16 cellular contexts compared by ENCODE assay signal in genomic region chr11:29634248-29634647, GRCh38.
DNase-seq lines count a peak whose midpoint lies in the region; ATAC-seq and TF ChIP-seq lines count a peak whose summit lies in the region.
"Had no signal": no experiment of that assay in that cellular context is flagged by ENCODE, and none has a peak within 500 bp of the region (broad histone marks: within the 10 kb centered on the region; RNA-seq: fewer than 3 reads in every experiment).

No MANE protein-coding gene starts in this region.

- no peak overlapping the region for H2AFZ ChIP-seq in GM23338
- no peak overlapping the region for H2AFZ ChIP-seq in PC-3 (ENCODE audit: low read length)
- no peak overlapping the region for H2AFZ ChIP-seq in osteoblast (ENCODE audit: low read length)
- no peak overlapping the region for H2AFZ ChIP-seq in Karpas-422 (ENCODE audit: low read length)

- H3K27ac Mint-ChIP-seq in GM23338 (no peak overlapping the region), endodermal cell (no peak overlapping the region)
- H3K27ac Mint-ChIP-seq: activated CD4-positive, alpha-beta T cell treated with anti-CD3 and anti-CD28 coated beads for 36 hours; T-helper 17 cell had no signal

- H3K27me3 ChIP-seq in GM23338 (ENCODE audit: insufficient read depth) (no peaks in the 10 kb centered on the region), PC-3 (ENCODE audit: low read length) (no peaks in the 10 kb centered on the region), endodermal cell (ENCODE audit: control insufficient read depth, insufficient read depth, low read length, poor library complexity, severe bottlenecking) (no peaks in the 10 kb centered on the region), osteoblast (ENCODE audit: insufficient read depth, low read length) (no peaks in the 10 kb centered on the region), Karpas-422 (ENCODE audit: low read length) (no peaks in the 10 kb centered on the region)

- H4K20me1 ChIP-seq in GM23338 (replicated peaks; ENCODE audit: insufficient read depth): no peaks in the 10 kb centered on the region
- no peaks in the 10 kb centered on the region for H4K20me1 ChIP-seq in PC-3 (ENCODE audit: low read length)
- no peaks in the 10 kb centered on the region for H4K20me1 ChIP-seq in osteoblast (ENCODE audit: insufficient read depth, low read length)
- H4K20me1 ChIP-seq in Karpas-422 (ENCODE audit: insufficient read depth, low read depth, low read length): no peaks in the 10 kb centered on the region

- H3K27me3 Mint-ChIP-seq in GM23338 (ENCODE audit: insufficient read depth, low read depth, poor library complexity): no peaks in the 10 kb centered on the region
- H3K27me3 Mint-ChIP-seq in endodermal cell (ENCODE audit: insufficient read depth): peaks cover 10% of the 10 kb centered on the region
- H3K27me3 Mint-ChIP-seq: activated CD4-positive, alpha-beta T cell treated with anti-CD3 and anti-CD28 coated beads for 36 hours; T-helper 17 cell had no signal

- peaks cover 4% of the 10 kb centered on the region; the same call in 1 of the 3 replicates for H3K4me1 Mint-ChIP-seq in GM23338
- H3K4me1 Mint-ChIP-seq in endodermal cell: peaks cover 8% of the 10 kb centered on the region
- H3K4me1 Mint-ChIP-seq: activated CD4-positive, alpha-beta T cell treated with anti-CD3 and anti-CD28 coated beads for 36 hours; T-helper 17 cell had no signal

- BruUV-seq in PC-3 (replicated peaks; lab: Mats Ljungman, UMichigan): no TSS peak

- peak; percentile 32; the same call in 1 of the 3 replicates for ATAC-seq in GM23338
- peak; percentile 33; the same call in 1 of the 2 replicates for ATAC-seq in PC-3
- no peak for ATAC-seq in GM21390 (IDR thresholded peaks at IDR 0.05; ENCODE audit: unreplicated experiment)
- ATAC-seq in GM19467 (IDR thresholded peaks at IDR 0.05; ENCODE audit: unreplicated experiment): no peak
- ATAC-seq: activated CD4-positive, alpha-beta T cell treated with anti-CD3 and anti-CD28 coated beads for 36 hours; T-helper 17 cell had no signal

- TF ChIP-seq CTCF in GM23338 (conservative IDR thresholded peaks at IDR 0.05; ENCODE audit: low read depth in 2 of 2) (peak; percentile 64 to 65), PC-3 (conservative IDR thresholded peaks at IDR 0.05; ENCODE audit: low read depth, low read length) (peak; percentile 51; the same call in 1 of the 2 replicates), endodermal cell (conservative IDR thresholded peaks at IDR 0.05) (peak; percentile 73), osteoblast (IDR thresholded peaks at IDR 0.05; ENCODE audit: extremely low read depth, low read depth, low read length) (peak; percentile 7), RWPE1 (conservative IDR thresholded peaks at IDR 0.05; ENCODE audit: low read depth) (no peak)

- no peak overlapping the region for H3K4me3 Mint-ChIP-seq in GM23338
- H3K4me3 Mint-ChIP-seq in endodermal cell: no peak overlapping the region
- H3K4me3 Mint-ChIP-seq: activated CD4-positive, alpha-beta T cell treated with anti-CD3 and anti-CD28 coated beads for 36 hours; T-helper 17 cell had no signal

- H3K9me3 ChIP-seq in PC-3 (ENCODE audit: low read length) (no peaks in the 10 kb centered on the region), endodermal cell (ENCODE audit: control insufficient read depth, low read length) (no peaks in the 10 kb centered on the region), osteoblast (ENCODE audit: low read depth, low read length) (no peaks in the 10 kb centered on the region), Karpas-422 (ENCODE audit: low read length) (no peaks in the 10 kb centered on the region)
- H3K9me3 ChIP-seq: Caco-2 had no signal

- no peak overlapping the region for H3K4me2 ChIP-seq in GM23338
- no peak overlapping the region for H3K4me2 ChIP-seq in PC-3 (ENCODE audit: low read length)
- no peak overlapping the region for H3K4me2 ChIP-seq in osteoblast (ENCODE audit: insufficient read depth, low read length)
- no peak overlapping the region for H3K4me2 ChIP-seq in Karpas-422 (ENCODE audit: low read depth, low read length, poor library complexity, severe bottlenecking)

- no peaks in the 10 kb centered on the region for H3K79me2 ChIP-seq in GM23338 (replicated peaks; ENCODE audit: insufficient read depth)
- no peaks in the 10 kb centered on the region for H3K79me2 ChIP-seq in PC-3 (ENCODE audit: low read length)
- H3K79me2 ChIP-seq in osteoblast (ENCODE audit: insufficient read depth, low read length): no peaks in the 10 kb centered on the region
- H3K79me2 ChIP-seq in Karpas-422 (ENCODE audit: low read length): no peaks in the 10 kb centered on the region

- H3F3A ChIP-seq in GM23338 (replicated peaks; ENCODE audit: low read depth) (no peaks in the 10 kb centered on the region), PC-3 (ENCODE audit: low read length, unreplicated experiment) (no peaks in the 10 kb centered on the region)

- H3K27ac ChIP-seq in GM23338 (ENCODE audit: low read depth): no peak overlapping the region
- no peak overlapping the region for H3K27ac ChIP-seq in PC-3 (ENCODE audit: low read length)
- H3K27ac ChIP-seq in endodermal cell (ENCODE audit: low read depth, low read length): no peak overlapping the region
- no peak overlapping the region for H3K27ac ChIP-seq in osteoblast (ENCODE audit: low read depth, low read length)
- H3K27ac ChIP-seq in Karpas-422 (ENCODE audit: low read length): no peak overlapping the region
- H3K27ac ChIP-seq in RWPE1: no peak overlapping the region

- no peaks in the 10 kb centered on the region; the same call in 2 of the 3 replicates for H3K9me3 Mint-ChIP-seq in GM23338
- no peaks in the 10 kb centered on the region for H3K9me3 Mint-ChIP-seq in endodermal cell

- H3K9ac ChIP-seq in PC-3 (ENCODE audit: low read length): no peak overlapping the region
- H3K9ac ChIP-seq in endodermal cell (ENCODE audit: extremely low read depth, low read length, poor library complexity, severe bottlenecking): no peak overlapping the region
- H3K9ac ChIP-seq in Karpas-422 (ENCODE audit: low read length): no peak overlapping the region

- intact Hi-C loops in PC-3 (cut with micrococcal nuclease): loop anchor here (1.0 to 5.0 kb wide), 2 partner anchors 186 to 202 kb away; no protein-coding TSS in a partner anchor

- POLR2A ChIA-PET in PC-3 (lab: Charles Lee; ENCODE audit: unreplicated experiment) (no interaction called here), RWPE1 (lab: Yijun Ruan, JAX; ENCODE audit: low non-redundant PET) (no interaction called here)

- H3K9me2 ChIP-seq in GM23338 (ENCODE audit: insufficient read depth) (0 out of 2 replicates have a peak, but pooled peaks cover 9% of the 10 kb centered on the region), PC-3 (replicated peaks; ENCODE audit: low read length) (no peaks in the 10 kb centered on the region), Karpas-422 (replicated peaks; ENCODE audit: insufficient read depth, low read length) (0 out of 2 replicates have a peak, but pooled peaks cover 6% of the 10 kb centered on the region)

- H3K4me1 ChIP-seq in GM23338 (ENCODE audit: insufficient read depth): no peaks in the 10 kb centered on the region
- no peaks in the 10 kb centered on the region for H3K4me1 ChIP-seq in PC-3 (ENCODE audit: insufficient read depth, low read length)
- H3K4me1 ChIP-seq in endodermal cell (ENCODE audit: control insufficient read depth, insufficient read depth, low read length): no peaks in the 10 kb centered on the region
- H3K4me1 ChIP-seq in osteoblast (ENCODE audit: insufficient read depth, low read length): no peaks in the 10 kb centered on the region
- H3K4me1 ChIP-seq in Karpas-422 (ENCODE audit: low read length): no peaks in the 10 kb centered on the region
- H3K4me1 ChIP-seq: Caco-2 had no signal

- H3K36me3 Mint-ChIP-seq in GM23338 (ENCODE audit: low read depth) (no peaks in the 10 kb centered on the region), endodermal cell (ENCODE audit: low read depth) (no peaks in the 10 kb centered on the region)

- CTCF ChIA-PET in PC-3 (lab: Charles Lee): no interaction called here
- CTCF ChIA-PET in RWPE1 (lab: Yijun Ruan, JAX): interaction anchor here (0.7 kb wide), 1 partner anchor 94 kb away, joined by 3 read pairs; no protein-coding TSS in a partner anchor

- no peaks in the 10 kb centered on the region for H3K36me3 ChIP-seq in GM23338 (ENCODE audit: insufficient read depth)
- no peaks in the 10 kb centered on the region for H3K36me3 ChIP-seq in PC-3 (ENCODE audit: low read depth, low read length)
- H3K36me3 ChIP-seq in endodermal cell (ENCODE audit: control insufficient read depth, insufficient read depth, low read length): no peaks in the 10 kb centered on the region
- no peaks in the 10 kb centered on the region for H3K36me3 ChIP-seq in osteoblast (ENCODE audit: insufficient read depth, low read length)
- no peaks in the 10 kb centered on the region for H3K36me3 ChIP-seq in Karpas-422 (ENCODE audit: insufficient read depth, low read length)

- DNase-seq in GM23338 (ENCODE audit: low spot score): peak; percentile 27
- peak; percentile 23 for DNase-seq in PC-3
- no peak for DNase-seq in endodermal cell
- no peak for DNase-seq in osteoblast (ENCODE audit: insufficient read length, low spot score, missing footprints)
- no peak for DNase-seq in Karpas-422
- DNase-seq in RWPE1 (ENCODE audit: low spot score): no peak
- DNase-seq: activated CD4-positive, alpha-beta T cell treated with anti-CD3 and anti-CD28 coated beads for 36 hours; activated T-cell treated with anti-CD3 and anti-CD28 coated beads, Interleukin-2, amount 50 U/mL, for 1 hour; amygdala; Caco-2; effector CD8-positive, alpha-beta T cell; NCI-H1417; NCI-H446 treated with DMSO at 0.1 percent for 48 hours; T-helper 17 cell had no signal

- H3K4me3 ChIP-seq in GM23338 (no peak overlapping the region), PC-3 (ENCODE audit: low read length) (no peak overlapping the region), endodermal cell (ENCODE audit: low read length) (no peak overlapping the region), osteoblast (ENCODE audit: insufficient read depth, low read length) (no peak overlapping the region), Karpas-422 (ENCODE audit: low read length) (no peak overlapping the region)

TF ChIP-seq in GM23338, 12 proteins besides CTCF, POLR2A, EP300 and RAD21:
- TF ChIP-seq EZH2 (IDR thresholded peaks at IDR 0.05; ENCODE audit: low read depth, unreplicated experiment) (no peak), CREB1 (CRISPR knock-in tag; IDR thresholded peaks at IDR 0.05; ENCODE audit: low read depth) (no peak), ZNF114 (CRISPR knock-in tag; IDR thresholded peaks at IDR 0.05) (no peak), EZH2phosphoT487 (IDR thresholded peaks at IDR 0.05; ENCODE audit: unreplicated experiment) (no peak), STAT1 (IDR thresholded peaks at IDR 0.05; ENCODE audit: unreplicated experiment) (no peak)

Comparison
In these comparisons a context has a peak if more than half of its experiments do, and no peak if none do; other contexts are left out.
1. ATAC-seq: peak in GM23338 (single experiment) and PC-3 (single experiment); none in GM21390 (single experiment) and GM19467 (single experiment).
2. DNase-seq: peak in GM23338 (single experiment) and PC-3 (single experiment); none in endodermal cell (single experiment), osteoblast (single experiment), Karpas-422 (single experiment) and RWPE1 (single experiment).